Comparison of ENCODE assay signal across 1 cellular context in the genomic region with DNA sequence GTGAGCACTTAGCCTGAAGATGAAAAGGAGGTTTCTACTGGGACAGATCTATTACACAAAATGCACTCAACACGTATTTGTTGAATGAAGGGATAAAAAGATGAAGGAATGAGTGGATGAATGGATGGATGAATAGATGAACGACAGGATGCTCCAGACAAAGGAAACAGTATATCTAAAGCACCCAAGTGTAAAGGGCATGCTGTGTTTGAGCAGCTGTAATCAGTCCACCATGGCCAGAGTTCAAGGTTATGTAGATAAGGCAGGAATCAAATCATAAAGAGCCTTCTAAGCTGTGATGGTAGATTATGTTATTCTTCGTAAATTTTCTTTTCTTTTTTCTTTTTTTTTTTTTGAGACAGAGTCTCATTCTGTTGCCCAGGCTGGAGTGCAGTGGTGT.
TF ChIP-seq lines count a peak whose summit lies in the region.

No MANE protein-coding gene starts in this region.

TF ChIP-seq in HepG2, 621 proteins besides CTCF, POLR2A, EP300 and RAD21 (continued from another document and continues in another):
- TF ChIP-seq FOXP4 (CRISPR knock-in tag; IDR thresholded peaks at IDR 0.05) (peak; percentile 75), POLR2AphosphoS2 (IDR thresholded peaks at IDR 0.05; ENCODE audit: low read depth, low read length) (no peak), FOXK2 (IDR thresholded peaks at IDR 0.05) (0 out of 2 replicates have a peak, but pooled peaks have one; percentile 17), GATAD2A (CRISPR knock-in tag; IDR thresholded peaks at IDR 0.05) (peak; percentile 94), ESRRA (CRISPR knock-in tag; IDR thresholded peaks at IDR 0.05; ENCODE audit: low read depth) (peak; percentile 78; the same call in 1 of the 2 replicates), FOXJ3 (CRISPR knock-in tag; IDR thresholded peaks at IDR 0.05; ENCODE audit: borderline replicate concordance) (peak; percentile 54; the same call in 1 of the 2 replicates), RARA (CRISPR knock-in tag; IDR thresholded peaks at IDR 0.05) (peak; percentile 93), ERF (CRISPR knock-in tag; IDR thresholded peaks at IDR 0.05) (peak; percentile 31; the same call in 1 of the 2 replicates), HMG20A (CRISPR knock-in tag; IDR thresholded peaks at IDR 0.05; ENCODE audit: borderline replicate concordance) (peak; percentile 86; the same call in 1 of the 2 replicates), ZMYM3 (CRISPR knock-in tag; IDR thresholded peaks at IDR 0.05) (peak; percentile 28; the same call in 1 of the 2 replicates), TARDBP (CRISPR knock-in tag; IDR thresholded peaks at IDR 0.05) (peak; percentile 56), HHEX (CRISPR knock-in tag; IDR thresholded peaks at IDR 0.05) (peak; percentile 65; the same call in 1 of the 2 replicates), GFI1 (CRISPR knock-in tag; IDR thresholded peaks at IDR 0.05; ENCODE audit: borderline replicate concordance) (0 out of 2 replicates have a peak, but pooled peaks have one; percentile 27), ARID5B (CRISPR knock-in tag; IDR thresholded peaks at IDR 0.05) (peak; percentile 93), SRF (IDR thresholded peaks at IDR 0.05; ENCODE audit: low read depth, low read length) (no peak), CBX2 (IDR thresholded peaks at IDR 0.05; ENCODE audit: low read depth, low read length) (no peak), CBX2 (CRISPR knock-in tag; IDR thresholded peaks at IDR 0.05; ENCODE audit: low read depth) (no peak), CREM (IDR thresholded peaks at IDR 0.05) (peak; percentile 65), CREM (CRISPR knock-in tag; IDR thresholded peaks at IDR 0.05) (no peak), HNF4A (CRISPR knock-in tag; IDR thresholded peaks at IDR 0.05) (peak; percentile 98), ZNF75D (CRISPR knock-in tag; IDR thresholded peaks at IDR 0.05; ENCODE audit: borderline replicate concordance) (no peak), THAP11 (CRISPR knock-in tag; IDR thresholded peaks at IDR 0.05) (peak; percentile 35; the same call in 1 of the 2 replicates), NFIC (IDR thresholded peaks at IDR 0.05; ENCODE audit: low read length) (peak; percentile 74; the same call in 1 of the 2 replicates), FOXK1 (CRISPR knock-in tag; IDR thresholded peaks at IDR 0.05; ENCODE audit: borderline replicate concordance, low read depth) (0 out of 2 replicates have a peak, but pooled peaks have one; percentile 10), ZNF296 (CRISPR knock-in tag; conservative IDR thresholded peaks at IDR 0.05) (no peak), ELF3 (CRISPR knock-in tag; IDR thresholded peaks at IDR 0.05) (peak; percentile 55; the same call in 1 of the 2 replicates), NR2F6 (IDR thresholded peaks at IDR 0.05) (peak; percentile 84), NR2F6 (CRISPR knock-in tag; IDR thresholded peaks at IDR 0.05) (peak; percentile 80), PPARG (CRISPR knock-in tag; conservative IDR thresholded peaks at IDR 0.05) (peak; percentile 92), YEATS4 (CRISPR knock-in tag; IDR thresholded peaks at IDR 0.05; ENCODE audit: borderline replicate concordance) (peak; percentile 24; the same call in 1 of the 2 replicates), MIXL1 (CRISPR knock-in tag; IDR thresholded peaks at IDR 0.05) (peak; percentile 41; the same call in 1 of the 2 replicates), ZNF670 (CRISPR knock-in tag; IDR thresholded peaks at IDR 0.05; ENCODE audit: borderline replicate concordance) (0 out of 2 replicates have a peak, but pooled peaks have one; percentile 58), FOXP1 (IDR thresholded peaks at IDR 0.05) (no peak), FOXP1 (CRISPR knock-in tag; IDR thresholded peaks at IDR 0.05) (peak; percentile 28; the same call in 1 of the 2 replicates), TCF12 (IDR thresholded peaks at IDR 0.05) (no peak), TCF12 (CRISPR knock-in tag; IDR thresholded peaks at IDR 0.05) (peak; percentile 53; the same call in 1 of the 2 replicates), BCL6 (CRISPR knock-in tag; IDR thresholded peaks at IDR 0.05) (peak; percentile 70), FOXA1 (IDR thresholded peaks at IDR 0.05) (no peak), FOXA1 (CRISPR knock-in tag; IDR thresholded peaks at IDR 0.05) (peak; percentile 78), SOX5 (CRISPR knock-in tag; IDR thresholded peaks at IDR 0.05; ENCODE audit: borderline replicate concordance) (peak; percentile 92), ZNF644 (CRISPR knock-in tag; IDR thresholded peaks at IDR 0.05; ENCODE audit: low read depth) (peak; percentile 37; the same call in 1 of the 2 replicates), DPF2 (CRISPR knock-in tag; IDR thresholded peaks at IDR 0.05; ENCODE audit: borderline replicate concordance, low read depth) (0 out of 2 replicates have a peak, but pooled peaks have one; percentile 63), SKI (IDR thresholded peaks at IDR 0.05; ENCODE audit: partially characterized antibody) (peak; percentile 37), ZNF549 (CRISPR knock-in tag; IDR thresholded peaks at IDR 0.05) (no peak), ZNF720 (CRISPR knock-in tag; IDR thresholded peaks at IDR 0.05) (no peak), MYPOP (CRISPR knock-in tag; IDR thresholded peaks at IDR 0.05) (no peak), ZNF747 (CRISPR knock-in tag; IDR thresholded peaks at IDR 0.05; ENCODE audit: borderline replicate concordance) (0 out of 2 replicates have a peak, but pooled peaks have one; percentile 24), PITX1 (CRISPR knock-in tag; IDR thresholded peaks at IDR 0.05) (peak; percentile 29; the same call in 1 of the 2 replicates), TBL1XR1 (IDR thresholded peaks at IDR 0.05; ENCODE audit: borderline replicate concordance, low read length, partially characterized antibody) (peak; percentile 62), SOX13 (IDR thresholded peaks at IDR 0.05) (peak; percentile 83), SOX13 (CRISPR knock-in tag; conservative IDR thresholded peaks at IDR 0.05 in 1 of 2, IDR thresholded peaks at IDR 0.05 in 1 of 2) (peak in 1 of 2 experiments; percentile 96; a peak in 2 of 4 replicates), NR2F1 (CRISPR knock-in tag; IDR thresholded peaks at IDR 0.05) (peak; percentile 67 to 85), ZFP1 (CRISPR knock-in tag; IDR thresholded peaks at IDR 0.05) (no peak), SIX1 (CRISPR knock-in tag; IDR thresholded peaks at IDR 0.05; ENCODE audit: borderline replicate concordance) (peak; percentile 67; the same call in 1 of the 2 replicates), STAT6 (CRISPR knock-in tag; IDR thresholded peaks at IDR 0.05; ENCODE audit: borderline replicate concordance) (no peak), HNF4G (IDR thresholded peaks at IDR 0.05; ENCODE audit: borderline replicate concordance, low read depth, low read length) (peak; percentile 94), HNF4G (CRISPR knock-in tag; IDR thresholded peaks at IDR 0.05; ENCODE audit: borderline replicate concordance, low read depth) (peak; percentile 63; the same call in 1 of the 2 replicates)
- TF ChIP-seq, protein P1, sequence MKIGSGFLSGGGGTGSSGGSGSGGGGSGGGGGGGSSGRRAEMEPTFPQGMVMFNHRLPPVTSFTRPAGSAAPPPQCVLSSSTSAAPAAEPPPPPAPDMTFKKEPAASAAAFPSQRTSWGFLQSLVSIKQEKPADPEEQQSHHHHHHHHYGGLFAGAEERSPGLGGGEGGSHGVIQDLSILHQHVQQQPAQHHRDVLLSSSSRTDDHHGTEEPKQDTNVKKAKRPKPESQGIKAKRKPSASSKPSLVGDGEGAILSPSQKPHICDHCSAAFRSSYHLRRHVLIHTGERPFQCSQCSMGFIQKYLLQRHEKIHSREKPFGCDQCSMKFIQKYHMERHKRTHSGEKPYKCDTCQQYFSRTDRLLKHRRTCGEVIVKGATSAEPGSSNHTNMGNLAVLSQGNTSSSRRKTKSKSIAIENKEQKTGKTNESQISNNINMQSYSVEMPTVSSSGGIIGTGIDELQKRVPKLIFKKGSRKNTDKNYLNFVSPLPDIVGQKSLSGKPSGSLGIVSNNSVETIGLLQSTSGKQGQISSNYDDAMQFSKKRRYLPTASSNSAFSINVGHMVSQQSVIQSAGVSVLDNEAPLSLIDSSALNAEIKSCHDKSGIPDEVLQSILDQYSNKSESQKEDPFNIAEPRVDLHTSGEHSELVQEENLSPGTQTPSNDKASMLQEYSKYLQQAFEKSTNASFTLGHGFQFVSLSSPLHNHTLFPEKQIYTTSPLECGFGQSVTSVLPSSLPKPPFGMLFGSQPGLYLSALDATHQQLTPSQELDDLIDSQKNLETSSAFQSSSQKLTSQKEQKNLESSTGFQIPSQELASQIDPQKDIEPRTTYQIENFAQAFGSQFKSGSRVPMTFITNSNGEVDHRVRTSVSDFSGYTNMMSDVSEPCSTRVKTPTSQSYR (CRISPR knock-in tag; IDR thresholded peaks at IDR 0.05; ENCODE audit: borderline replicate concordance) = peak; percentile 28; the same call in 1 of the 2 replicates
- TF ChIP-seq, protein P2, sequence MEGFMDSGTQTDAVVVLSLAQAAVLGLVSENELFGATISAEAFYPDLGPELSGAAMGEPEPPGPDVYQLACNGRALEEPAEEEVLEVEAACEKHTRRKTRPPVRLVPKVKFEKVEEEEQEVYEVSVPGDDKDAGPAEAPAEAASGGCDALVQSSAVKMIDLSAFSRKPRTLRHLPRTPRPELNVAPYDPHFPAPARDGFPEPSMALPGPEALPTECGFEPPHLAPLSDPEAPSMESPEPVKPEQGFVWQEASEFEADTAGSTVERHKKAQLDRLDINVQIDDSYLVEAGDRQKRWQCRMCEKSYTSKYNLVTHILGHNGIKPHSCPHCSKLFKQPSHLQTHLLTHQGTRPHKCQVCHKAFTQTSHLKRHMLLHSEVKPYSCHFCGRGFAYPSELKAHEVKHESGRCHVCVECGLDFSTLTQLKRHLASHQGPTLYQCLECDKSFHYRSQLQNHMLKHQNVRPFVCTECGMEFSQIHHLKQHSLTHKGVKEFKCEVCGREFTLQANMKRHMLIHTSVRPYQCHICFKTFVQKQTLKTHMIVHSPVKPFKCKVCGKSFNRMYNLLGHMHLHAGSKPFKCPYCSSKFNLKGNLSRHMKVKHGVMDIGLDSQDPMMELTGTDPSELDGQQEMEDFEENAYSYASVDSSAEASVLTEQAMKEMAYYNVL (CRISPR knock-in tag; IDR thresholded peaks at IDR 0.05; ENCODE audit: borderline replicate concordance) = peak; percentile 100
